ENCODE assay signal across 8 cellular contexts in genomic region chr2:48346124-48346536, GRCh38. TPM values are rescaled to one million over a fixed set of nuclear protein-coding genes. Genes with fewer than 3 reads are reported as not detected.
A peak's percentile ranks its signal among the peaks of the same experiment; 100 is the strongest.
DNase-seq lines count a peak whose midpoint lies in the region; ATAC-seq and TF ChIP-seq lines count a peak whose summit lies in the region.

No MANE protein-coding gene starts in this region.

- no peaks in the 10 kb centered on the region for H3K27me3 ChIP-seq in H7 (ENCODE audit: control insufficient read depth, insufficient read depth, low read length)

- H3K4me3 ChIP-seq in AG09309 (ENCODE audit: control insufficient read depth, low read depth, low read length) (no peak overlapping the region), H7 (ENCODE audit: insufficient read depth, low read depth, low read length) (no peak overlapping the region)

- TF ChIP-seq CTCF in AG09309 (IDR thresholded peaks at IDR 0.05; ENCODE audit: control insufficient read depth, insufficient read depth, low read depth, low read length, missing control alignments): no peak

- H3K27ac Mint-ChIP-seq in naive thymus-derived CD8-positive, alpha-beta T cell: peak overlapping the region in 7 of 10 donors; percentile 20 to 64 (median 37)

- POLR2A ChIA-PET in naive thymus-derived CD8-positive, alpha-beta T cell (lab: Charles Lee): no interaction called here

- H3K4me3 Mint-ChIP-seq in naive thymus-derived CD8-positive, alpha-beta T cell: no peak overlapping the region

- H3K9me3 Mint-ChIP-seq in naive thymus-derived CD8-positive, alpha-beta T cell: peaks cover 3 to 32% (median 13%) of the 10 kb centered on the region in 9 donors

- ATAC-seq in naive thymus-derived CD8-positive, alpha-beta T cell: no peak
- ATAC-seq in GM18517 (IDR thresholded peaks at IDR 0.05; ENCODE audit: unreplicated experiment): no peak
- no peak for ATAC-seq in HG03175 (IDR thresholded peaks at IDR 0.05; ENCODE audit: unreplicated experiment)

- DNase-seq in AG09309 (ENCODE audit: low read depth): peak; percentile 66
- peak; percentile 53 for DNase-seq in NCI-H446 treated with DMSO at 0.1 percent for 48 hours (lab: John Stamatoyannopoulos, UW)
- DNase-seq in fibroblast of gingiva (ENCODE audit: low read depth): peak; percentile 95
- DNase-seq in naive thymus-derived CD8-positive, alpha-beta T cell: no peak
- no peak for DNase-seq in H7
- DNase-seq in NCI-H128 (lab: John Stamatoyannopoulos, UW; ENCODE audit: unreplicated experiment): no peak

- peaks cover 5% of the 10 kb centered on the region for H3K36me3 ChIP-seq in H7 (replicated peaks; ENCODE audit: control insufficient read depth, insufficient read depth, low read length)

- H3K36me3 Mint-ChIP-seq in naive thymus-derived CD8-positive, alpha-beta T cell: peaks cover 20 to 40% (median 38%) of the 10 kb centered on the region in 3 donors

- H3K4me1 Mint-ChIP-seq in naive thymus-derived CD8-positive, alpha-beta T cell: peaks cover 13 to 66% (median 44%) of the 10 kb centered on the region in 4 donors

- H3K27me3 Mint-ChIP-seq in naive thymus-derived CD8-positive, alpha-beta T cell: no peaks in the 10 kb centered on the region

RNA-seq across cellular contexts. Expression of gene FOXN2, which starts 31.6 kb away (rescaled TPM):
- 10 to 100 TPM; 46.5 to 51.9 TPM for total RNA-seq in naive thymus-derived CD8-positive, alpha-beta T cell
- 10 to 100 TPM; 29.3 to 38.1 (median 31.5) TPM for polyA plus RNA-seq in naive thymus-derived CD8-positive, alpha-beta T cell
- 25.7 and 26.9 TPM in 2 replicates for total RNA-seq in H7 (2014; rRNA removed; shearing (Covaris generic))

Comparison
In these comparisons a context has a peak if more than half of its experiments do, and no peak if none do; other contexts are left out.
1. DNase-seq: peak in AG09309 (single experiment), NCI-H446 treated with DMSO at 0.1 percent for 48 hours (single experiment) and fibroblast of gingiva (single experiment); none in naive thymus-derived CD8-positive, alpha-beta T cell (0 of 10), H7 (single experiment) and NCI-H128 (single experiment).